ENCODE assay signal across 25 cellular contexts in genomic region chr7:25906760-25907159, GRCh38.
DNase-seq lines count a peak whose midpoint lies in the region; ATAC-seq and TF ChIP-seq lines count a peak whose summit lies in the region.
"Had no signal": no experiment of that assay in that cellular context is flagged by ENCODE, and none has a peak within 500 bp of the region (broad histone marks: within the 10 kb centered on the region; RNA-seq: fewer than 3 reads in every experiment).

No MANE protein-coding gene starts in this region.

- H3K4me3 ChIP-seq in KMS-11 (IDR thresholded peaks at IDR 0.05; ENCODE audit: insufficient read depth, low read depth, low read length): no peak overlapping the region
- no peak overlapping the region for H3K4me3 ChIP-seq in neural progenitor cell
- H3K4me3 ChIP-seq: BLaER1 treated with 17β-estradiol and CSF1 and Interleukin-3, amounts not matched to agents 10 nM and 100 nM; GM12878 had no signal

- intact Hi-C loops in activated CD4-positive, alpha-beta T cell treated with anti-CD3 and anti-CD28 coated beads, Interleukin-2, amount 10 ng/mL, durations not matched to agents 24 days and 14 days (cut with micrococcal nuclease): no loop called here

- peak; percentile 73 for ATAC-seq in WTC11

- H3K9me3 ChIP-seq in neural progenitor cell (ENCODE audit: low read depth): no peaks in the 10 kb centered on the region
- H3K9me3 ChIP-seq: BLaER1 treated with 17β-estradiol and CSF1 and Interleukin-3, amounts not matched to agents 10 nM and 100 nM had no signal

- H3K27ac Mint-ChIP-seq in activated CD4-positive, alpha-beta T cell treated with anti-CD3 and anti-CD28 coated beads, Interleukin-2, amount 10 ng/mL, durations not matched to agents 24 days and 14 days: no peak overlapping the region
- H3K27ac Mint-ChIP-seq in WTC11: no peak overlapping the region
- H3K27ac Mint-ChIP-seq in neural progenitor cell: no peak overlapping the region
- H3K27ac Mint-ChIP-seq in osteocyte (ENCODE audit: unreplicated experiment): no peak overlapping the region
- H3K27ac Mint-ChIP-seq: B cell; CD4-positive, alpha-beta T cell; CD8-positive, alpha-beta memory T cell had no signal

- no peaks in the 10 kb centered on the region for H3K36me3 Mint-ChIP-seq in activated CD4-positive, alpha-beta T cell treated with anti-CD3 and anti-CD28 coated beads, Interleukin-2, amount 10 ng/mL, durations not matched to agents 24 days and 14 days (ENCODE audit: low read depth)
- H3K36me3 Mint-ChIP-seq in WTC11: no peaks in the 10 kb centered on the region
- H3K36me3 Mint-ChIP-seq in neural progenitor cell: no peaks in the 10 kb centered on the region
- no peaks in the 10 kb centered on the region for H3K36me3 Mint-ChIP-seq in osteocyte (ENCODE audit: unreplicated experiment)
- H3K36me3 Mint-ChIP-seq: CD8-positive, alpha-beta memory T cell had no signal

- H3K79me2 ChIP-seq in KMS-11 (ENCODE audit: insufficient read depth, low read depth) (no peaks in the 10 kb centered on the region), neural progenitor cell (ENCODE audit: low read depth) (no peaks in the 10 kb centered on the region)

- H3K4me3 Mint-ChIP-seq in activated CD4-positive, alpha-beta T cell treated with anti-CD3 and anti-CD28 coated beads, Interleukin-2, amount 10 ng/mL, durations not matched to agents 24 days and 14 days: no peak overlapping the region
- H3K4me3 Mint-ChIP-seq in WTC11 (no peak overlapping the region), neural progenitor cell (no peak overlapping the region), osteocyte (ENCODE audit: unreplicated experiment) (no peak overlapping the region)
- H3K4me3 Mint-ChIP-seq: B cell; CD4-positive, alpha-beta T cell; CD8-positive, alpha-beta memory T cell had no signal

- peaks cover 4% of the 10 kb centered on the region for H3K4me1 Mint-ChIP-seq in activated CD4-positive, alpha-beta T cell treated with anti-CD3 and anti-CD28 coated beads, Interleukin-2, amount 10 ng/mL, durations not matched to agents 24 days and 14 days
- H3K4me1 Mint-ChIP-seq in WTC11 (peaks cover 24% of the 10 kb centered on the region), neural progenitor cell (peaks cover 19% of the 10 kb centered on the region), osteocyte (ENCODE audit: unreplicated experiment) (no peaks in the 10 kb centered on the region)
- H3K4me1 Mint-ChIP-seq: B cell; CD8-positive, alpha-beta memory T cell had no signal

- H3F3A ChIP-seq in neural progenitor cell (ENCODE audit: low read depth): no peaks in the 10 kb centered on the region

- no peaks in the 10 kb centered on the region for H3K27me3 ChIP-seq in KMS-11 (ENCODE audit: insufficient read depth, low read depth)
- no peaks in the 10 kb centered on the region for H3K27me3 ChIP-seq in neural progenitor cell
- H3K27me3 ChIP-seq: BLaER1 treated with 17β-estradiol and CSF1 and Interleukin-3, amounts not matched to agents 10 nM and 100 nM had no signal

- no peaks in the 10 kb centered on the region for H3K9me3 Mint-ChIP-seq in activated CD4-positive, alpha-beta T cell treated with anti-CD3 and anti-CD28 coated beads, Interleukin-2, amount 10 ng/mL, durations not matched to agents 24 days and 14 days
- H3K9me3 Mint-ChIP-seq in WTC11 (no peaks in the 10 kb centered on the region), neural progenitor cell (no peaks in the 10 kb centered on the region), osteocyte (ENCODE audit: unreplicated experiment) (no peaks in the 10 kb centered on the region)
- H3K9me3 Mint-ChIP-seq: CD4-positive, alpha-beta T cell; CD8-positive, alpha-beta memory T cell had no signal

- peaks cover 66% of the 10 kb centered on the region for H3K4me1 ChIP-seq in KMS-11 (ENCODE audit: low read depth, poor library complexity, severe bottlenecking)
- peaks cover 7% of the 10 kb centered on the region for H3K4me1 ChIP-seq in neural progenitor cell

- POLR2A ChIA-PET in WTC11 (lab: Charles Lee): interaction anchor here (0.8 kb wide), 1 partner anchor 249 kb away, joined by 3 read pairs; no protein-coding TSS in a partner anchor

- TF ChIP-seq CTCF in KMS-11 (conservative IDR thresholded peaks at IDR 0.05; ENCODE audit: low read depth, low read length) (no peak), WTC11 (IDR thresholded peaks at IDR 0.05) (no peak), neural progenitor cell (IDR thresholded peaks at IDR 0.05) (no peak), osteocyte (IDR thresholded peaks at IDR 0.05) (no peak)

- H3K27ac ChIP-seq in KMS-11: peak overlapping the region; percentile 42; the same call in 1 of the 2 replicates
- H3K27ac ChIP-seq in neural progenitor cell: no peak overlapping the region
- H3K27ac ChIP-seq: BLaER1 treated with 17β-estradiol and CSF1 and Interleukin-3, amounts not matched to agents 10 nM and 100 nM; C4-2B had no signal

- peak overlapping the region; percentile 23; the same call in 1 of the 2 replicates for H2AFZ ChIP-seq in KMS-11 (ENCODE audit: low read depth)
- H2AFZ ChIP-seq in neural progenitor cell (replicated peaks): peak overlapping the region; percentile 7

- CTCF ChIA-PET in WTC11 (lab: Charles Lee): interaction anchor here (1.0 to 6.0 kb wide), 6 partner anchors 11 to 761 kb away, joined by 3 to 43 read pairs (median 3); no protein-coding TSS in a partner anchor

- H4K20me1 ChIP-seq in KMS-11 (ENCODE audit: insufficient read depth) (no peaks in the 10 kb centered on the region), neural progenitor cell (ENCODE audit: low read depth) (no peaks in the 10 kb centered on the region)
- H4K20me1 ChIP-seq: BLaER1 treated with 17β-estradiol and CSF1 and Interleukin-3, amounts not matched to agents 10 nM and 100 nM had no signal

- H3K36me3 ChIP-seq in KMS-11 (ENCODE audit: insufficient read depth) (no peaks in the 10 kb centered on the region), neural progenitor cell (no peaks in the 10 kb centered on the region)
- H3K36me3 ChIP-seq: BLaER1 treated with 17β-estradiol and CSF1 and Interleukin-3, amounts not matched to agents 10 nM and 100 nM had no signal

- H3K4me2 ChIP-seq in KMS-11 (peak overlapping the region; percentile 82), neural progenitor cell (no peak overlapping the region)

- H3K27me3 Mint-ChIP-seq in activated CD4-positive, alpha-beta T cell treated with anti-CD3 and anti-CD28 coated beads, Interleukin-2, amount 10 ng/mL, durations not matched to agents 24 days and 14 days: peaks cover 6% of the 10 kb centered on the region
- H3K27me3 Mint-ChIP-seq in WTC11 (ENCODE audit: low read depth) (no peaks in the 10 kb centered on the region), neural progenitor cell (ENCODE audit: insufficient read depth, low read depth) (peaks cover 2% of the 10 kb centered on the region), osteocyte (ENCODE audit: unreplicated experiment) (peaks cover 15% of the 10 kb centered on the region)
- H3K27me3 Mint-ChIP-seq: CD4-positive, alpha-beta T cell had no signal

- DNase-seq in activated CD4-positive, alpha-beta T cell treated with anti-CD3 and anti-CD28 coated beads, Interleukin-2, amount 10 ng/mL, durations not matched to agents 24 days and 14 days: peak; percentile 9
- DNase-seq in activated CD4-positive, alpha-beta T cell treated with anti-CD3 and anti-CD28 coated beads for 48 hours: no peak
- DNase-seq in WTC11 (ENCODE audit: low spot score) (no peak), neural progenitor cell (ENCODE audit: low spot score) (no peak), AG20443 (ENCODE audit: low spot score) (no peak), osteocyte (ENCODE audit: extremely low spot score, unreplicated experiment) (no peak)
- DNase-seq in stimulated activated CD4-positive, alpha-beta T cell treated with anti-CD3 and anti-CD28 coated beads, Interleukin-2, amount 100 ng/mL, for 24 hours: no peak
- DNase-seq: 8988T; ACHN; AML-193; CD4-positive, alpha-beta T cell; CD8-positive, alpha-beta memory T cell; COR-L47; DMS 273 treated with DMSO at 0.1 percent for 48 hours; DMS153; DMS53; DMS79; DND-41; EL; GDM1 had no signal

- H3K9ac ChIP-seq in KMS-11: no peak overlapping the region
- H3K9ac ChIP-seq in neural progenitor cell: no peak overlapping the region
- H3K9ac ChIP-seq: BLaER1 treated with 17β-estradiol and CSF1 and Interleukin-3, amounts not matched to agents 10 nM and 100 nM had no signal

TF ChIP-seq in WTC11, 78 proteins besides CTCF, POLR2A, EP300 and RAD21:
- no peak for TF ChIP-seq MAX (CRISPR knock-in tag; IDR thresholded peaks at IDR 0.05)
- TF ChIP-seq ATF1 (CRISPR knock-in tag; IDR thresholded peaks at IDR 0.05): no peak
- no peak for TF ChIP-seq ZNF263 (CRISPR knock-in tag; IDR thresholded peaks at IDR 0.05; ENCODE audit: low read depth)
- TF ChIP-seq PRRX2 (CRISPR knock-in tag; IDR thresholded peaks at IDR 0.05): no peak
- no peak for TF ChIP-seq ATF6 (CRISPR knock-in tag; IDR thresholded peaks at IDR 0.05)
